8 cellular contexts compared by ENCODE assay signal in genomic region chr11:19116971-19117759, GRCh38. TPM values are rescaled to one million over a fixed set of nuclear protein-coding genes. Genes with fewer than 3 reads are reported as not detected.
DNase-seq lines count a peak whose midpoint lies in the region; ATAC-seq and TF ChIP-seq lines count a peak whose summit lies in the region.

Gene ZDHHC13, plus strand, starts transcription at chr11:19117168. Its CDS starts 82 bp downstream, at chr11:19117250.

- under 1% methylated on average over 61 of the region's 61 CpGs for WGBS in right cardiac atrium

- peaks cover 14% of the 10 kb centered on the region for H3K27me3 Mint-ChIP-seq in T-helper 1 cell treated with Interleukin-12 subunit alpha and Interleukin-12 subunit beta and Interleukin-4 antibody, amounts not matched to agents 30 μg/mL and 1 μg/mL, for 36 hours (ENCODE audit: low read depth)

- peak; percentile 99 for ATAC-seq in GM18502 (IDR thresholded peaks at IDR 0.05; ENCODE audit: poor library complexity, unreplicated experiment)
- ATAC-seq in HG02943 (IDR thresholded peaks at IDR 0.05; ENCODE audit: low read depth, unreplicated experiment), result peak; percentile 99
- ATAC-seq in right cardiac atrium, result peak; percentile 99 to 100

- H3K27me3 ChIP-seq in right cardiac atrium (ENCODE audit: control insufficient read depth, insufficient read depth) (no peaks in the 10 kb centered on the region), vagina (no peaks in the 10 kb centered on the region)

- H3K27ac ChIP-seq in right cardiac atrium (ENCODE audit: low read length) (no peak within 1 kb of the TSS), vagina (peak within 1 kb of the TSS; percentile 75)

- H3K4me1 ChIP-seq in right cardiac atrium (ENCODE audit: control insufficient read depth, insufficient read depth, low read length) (peaks cover 3% of the 10 kb centered on the region), vagina (peaks cover 16% of the 10 kb centered on the region)

- peak in 1 of 3 experiments; percentile 15 for TF ChIP-seq CTCF in vagina (IDR thresholded peaks at IDR 0.05)

- peak within 1 kb of the TSS; percentile 95 for H3K27ac Mint-ChIP-seq in T-helper 1 cell treated with Interleukin-12 subunit alpha and Interleukin-12 subunit beta and Interleukin-4 antibody, amounts not matched to agents 30 μg/mL and 1 μg/mL, for 36 hours

- intact Hi-C loops in right cardiac atrium (cut with DNase I) (no loop called here), vagina (cut with DNase I) (no loop called here)

- H3K4me3 ChIP-seq in right cardiac atrium (ENCODE audit: low read length) (peak within 1 kb of the TSS; percentile 71), vagina (peak within 1 kb of the TSS; percentile 77 to 82)

- no peaks in the 10 kb centered on the region for H3K36me3 ChIP-seq in vagina

- peak within 1 kb of the TSS; percentile 96 for H3K4me3 Mint-ChIP-seq in T-helper 1 cell treated with Interleukin-12 subunit alpha and Interleukin-12 subunit beta and Interleukin-4 antibody, amounts not matched to agents 30 μg/mL and 1 μg/mL, for 36 hours

- H3K4me1 Mint-ChIP-seq in T-helper 1 cell treated with Interleukin-12 subunit alpha and Interleukin-12 subunit beta and Interleukin-4 antibody, amounts not matched to agents 30 μg/mL and 1 μg/mL, for 36 hours (ENCODE audit: low read depth), result peaks cover 45% of the 10 kb centered on the region

- TF ChIP-seq POLR2A in vagina (IDR thresholded peaks at IDR 0.05), result peak in 1 of 2 donors; percentile 33

- H3K9me3 ChIP-seq in right cardiac atrium (ENCODE audit: control insufficient read depth, low read length), result no peaks in the 10 kb centered on the region
- H3K9me3 ChIP-seq in vagina, result no peaks in the 10 kb centered on the region

- DNase-seq in NCI-H1694 treated with DMSO at 0.1 percent for 48 hours (lab: John Stamatoyannopoulos, UW) (peak; percentile 82), amygdala (lab: John Stamatoyannopoulos, UW) (peak; percentile 31 to 94 (median 84)), right cardiac atrium (peak; percentile 96 to 98 (median 96)), putamen (ENCODE audit: low spot score) (peak; percentile 87), vagina (ENCODE audit: extremely low spot score in 2 of 2) (peak in 1 of 2 donors; percentile 95)

- peaks cover 10% of the 10 kb centered on the region for H3K36me3 Mint-ChIP-seq in T-helper 1 cell treated with Interleukin-12 subunit alpha and Interleukin-12 subunit beta and Interleukin-4 antibody, amounts not matched to agents 30 μg/mL and 1 μg/mL, for 36 hours (ENCODE audit: low read depth)

- H3K9me3 Mint-ChIP-seq in T-helper 1 cell treated with Interleukin-12 subunit alpha and Interleukin-12 subunit beta and Interleukin-4 antibody, amounts not matched to agents 30 μg/mL and 1 μg/mL, for 36 hours, result no peaks in the 10 kb centered on the region

RNA-seq across cellular contexts. Expression of gene ZDHHC13, which starts in this region (rescaled TPM):
- total RNA-seq in right cardiac atrium, result 10 to 100 TPM; 11.2 to 15.5 (median 11.7) TPM
- polyA plus RNA-seq in right cardiac atrium, result 10.7 TPM
- total RNA-seq in vagina, result 22.6 TPM
